13 cellular contexts compared by ENCODE assay signal in genomic region chr4:143202824-143203223, GRCh38. TPM values are rescaled to one million over a fixed set of nuclear protein-coding genes. Genes with fewer than 3 reads are reported as not detected.
DNase-seq lines count a peak whose midpoint lies in the region; ATAC-seq, FAIRE-seq and TF ChIP-seq lines count a peak whose summit lies in the region.
"Had no signal": no experiment of that assay in that cellular context is flagged by ENCODE, and none has a peak within 500 bp of the region (broad histone marks: within the 10 kb centered on the region; RNA-seq: fewer than 3 reads in every experiment).

No MANE protein-coding gene starts in this region.

- no peak overlapping the region for H3K27ac ChIP-seq in OCI-LY7 (ENCODE audit: low read depth, low read length, poor library complexity, severe bottlenecking)
- no peak overlapping the region for H3K27ac ChIP-seq in endothelial cell of umbilical vein (ENCODE audit: insufficient read depth, low read depth, low read length)
- H3K27ac ChIP-seq: right atrium auricular region, WERI-Rb-1 had no signal

- no peak overlapping the region for H3K4me3 ChIP-seq in OCI-LY7 (ENCODE audit: low read depth, low read length, poor library complexity, severe bottlenecking)
- no peak overlapping the region for H3K4me3 ChIP-seq in endothelial cell of umbilical vein (replicated peaks in 1 of 3; ENCODE audit: insufficient read depth in 1 of 3, low read depth in 1 of 3, low read length in 3 of 3)
- H3K4me3 ChIP-seq: right atrium auricular region had no signal

- H3K36me3 ChIP-seq in OCI-LY7 (ENCODE audit: insufficient read depth, low read length) (peaks cover 100% of the 10 kb centered on the region), endothelial cell of umbilical vein (ENCODE audit: control insufficient read depth in 2 of 2, extremely low read depth in 1 of 2, insufficient read depth in 2 of 2, low read length in 2 of 2) (peaks cover 8 to 22% of the 10 kb centered on the region in 2 experiments)

- no peak overlapping the region for H3K9ac ChIP-seq in endothelial cell of umbilical vein (replicated peaks; ENCODE audit: extremely low read depth, insufficient read depth, low read length)

- no peaks in the 10 kb centered on the region for H3K27me3 ChIP-seq in endothelial cell of umbilical vein (ENCODE audit: control insufficient read depth in 2 of 2, insufficient read depth in 2 of 2, low read length in 2 of 2)
- H3K27me3 ChIP-seq: right atrium auricular region had no signal

- POLR2A ChIA-PET in OCI-LY7 (lab: Charles Lee), result interaction anchor here (0.9 to 1.4 kb wide), 2 partner anchors 10 to 11 kb away, joined by 3 to 7 read pairs; no protein-coding TSS in a partner anchor
- POLR2A ChIA-PET in endothelial cell of umbilical vein (lab: Charles Lee), result no interaction called here

- no peaks in the 10 kb centered on the region for H3K9me1 ChIP-seq in endothelial cell of umbilical vein (replicated peaks; ENCODE audit: control insufficient read depth, extremely low read depth, insufficient read depth, low read length)

- no peak overlapping the region for H3K4me2 ChIP-seq in OCI-LY7 (ENCODE audit: low read length)
- no peak overlapping the region for H3K4me2 ChIP-seq in endothelial cell of umbilical vein (ENCODE audit: insufficient read depth, low read length)

- BruUV-seq in OCI-LY7 (replicated peaks; lab: Mats Ljungman, UMichigan) (no TSS peak), endothelial cell of umbilical vein (replicated peaks; lab: Mats Ljungman, UMichigan) (no TSS peak)

- in situ Hi-C loops in GM13977 (cut with MboI; ENCODE audit: low pct_unique_long_range_greater_than_20kb, low sequenced_read_pairs, unreplicated experiment), result loop anchor here (25.0 kb wide), 1 partner anchor 284 kb away; no protein-coding TSS in a partner anchor

- H3K79me2 ChIP-seq in OCI-LY7 (ENCODE audit: insufficient read depth, low read depth, low read length) (peaks cover 1% of the 10 kb centered on the region; the same call in 1 of the 2 replicates), endothelial cell of umbilical vein (ENCODE audit: control insufficient read depth, insufficient read depth, low read length) (peaks cover 2% of the 10 kb centered on the region)

- H3K4me1 ChIP-seq in OCI-LY7 (ENCODE audit: insufficient read depth, low read length, poor library complexity, severe bottlenecking) (no peaks in the 10 kb centered on the region), endothelial cell of umbilical vein (ENCODE audit: control insufficient read depth, extremely low read depth, insufficient read depth, low read length) (no peaks in the 10 kb centered on the region)

- H4K20me1 ChIP-seq in OCI-LY7 (ENCODE audit: insufficient read depth, low read length), result no peaks in the 10 kb centered on the region
- H4K20me1 ChIP-seq in endothelial cell of umbilical vein (replicated peaks; ENCODE audit: control insufficient read depth, extremely low read depth, insufficient read depth, low read length), result no peaks in the 10 kb centered on the region

- H2AFZ ChIP-seq in OCI-LY7 (ENCODE audit: low read length), result no peak overlapping the region
- H2AFZ ChIP-seq in endothelial cell of umbilical vein (ENCODE audit: low read depth, low read length), result no peak overlapping the region

- TF ChIP-seq POLR2A in endothelial cell of umbilical vein (IDR thresholded peaks at IDR 0.05; ENCODE audit: low read depth, low read length), result no peak

- FAIRE-seq in endothelial cell of umbilical vein (lab: Jason Lieb, UNC), result no peak

- H3K4me1 Mint-ChIP-seq in progenitor cell of endocrine pancreas (ENCODE audit: low read depth), result peaks cover 17% of the 10 kb centered on the region

- TF ChIP-seq CTCF in GM13977 (IDR thresholded peaks at IDR 0.05; ENCODE audit: extremely low read depth, insufficient read depth, missing control alignments) (peak; percentile 23), OCI-LY7 (conservative IDR thresholded peaks at IDR 0.05; ENCODE audit: low read length) (peak; percentile 80), endothelial cell of umbilical vein (IDR thresholded peaks at IDR 0.05; ENCODE audit: extremely low read depth in 1 of 2, insufficient read depth in 1 of 2, low read depth in 1 of 2, low read length in 2 of 2) (no peak), progenitor cell of endocrine pancreas (IDR thresholded peaks at IDR 0.05; ENCODE audit: unreplicated experiment) (peak; percentile 24)

- H3K9me3 ChIP-seq in OCI-LY7 (ENCODE audit: low read length) (no peaks in the 10 kb centered on the region), endothelial cell of umbilical vein (replicated peaks; ENCODE audit: control insufficient read depth, insufficient read depth, low read length) (no peaks in the 10 kb centered on the region)
- H3K9me3 ChIP-seq: right atrium auricular region had no signal

- DNase-seq in GM13977 (ENCODE audit: low spot score) (no peak), OCI-LY7 (ENCODE audit: low spot score) (no peak), endothelial cell of umbilical vein (ENCODE audit: low read depth, low spot score) (peak; percentile 46), progenitor cell of endocrine pancreas (ENCODE audit: low spot score, unreplicated experiment) (no peak), NCI-H146 (lab: John Stamatoyannopoulos, UW) (no peak), SIG-M5 (lab: John Stamatoyannopoulos, UW) (no peak)
- no peak for DNase-seq in activated CD4-positive, alpha-beta T cell treated with anti-CD3 and anti-CD28 coated beads, Interleukin-2, amount 50 U/mL, for 48 hours
- DNase-seq: kidney glomerular epithelial cell, NCI-H774, WERI-Rb-1 had no signal

- H3K9me3 Mint-ChIP-seq in progenitor cell of endocrine pancreas (ENCODE audit: low read depth), result no peaks in the 10 kb centered on the region
- H3K9me3 Mint-ChIP-seq: activated T-helper 17 cell treated with anti-CD3 and anti-CD28 coated beads, Interleukin-2, amount 50 U/mL, for 72 hours had no signal

- no peak overlapping the region for H3K27ac Mint-ChIP-seq in progenitor cell of endocrine pancreas

- no peak overlapping the region for H3K4me3 Mint-ChIP-seq in progenitor cell of endocrine pancreas (ENCODE audit: low read depth)
- H3K4me3 Mint-ChIP-seq: activated T-helper 17 cell treated with anti-CD3 and anti-CD28 coated beads, Interleukin-2, amount 50 U/mL, for 72 hours had no signal

- no peak for ATAC-seq in HG02763 (IDR thresholded peaks at IDR 0.05; ENCODE audit: unreplicated experiment)
- ATAC-seq: activated T-helper 17 cell treated with anti-CD3 and anti-CD28 coated beads, Interleukin-2, amount 50 U/mL, for 72 hours had no signal

- intact Hi-C loops in OCI-LY7 (cut with micrococcal nuclease; ENCODE audit: unreplicated experiment), result loop anchor here (1.0 kb wide), 1 partner anchor 279 kb away; no protein-coding TSS in a partner anchor
- intact Hi-C loops in endothelial cell of umbilical vein (cut with micrococcal nuclease), result loop anchor here (1.0 to 5.0 kb wide), 3 partner anchors 134 to 329 kb away; partner anchors contain the start of gene GAB1

- no peaks in the 10 kb centered on the region for H3K27me3 Mint-ChIP-seq in progenitor cell of endocrine pancreas
- H3K27me3 Mint-ChIP-seq: activated T-helper 17 cell treated with anti-CD3 and anti-CD28 coated beads, Interleukin-2, amount 50 U/mL, for 72 hours had no signal

- H3K9me2 ChIP-seq in OCI-LY7 (ENCODE audit: insufficient read depth, low read length), result no peaks in the 10 kb centered on the region

- CTCF ChIA-PET in OCI-LY7 (lab: Charles Lee; ENCODE audit: unreplicated experiment) (interaction anchor here (0.9 kb wide), 1 partner anchor 10 kb away, joined by 5 read pairs; no protein-coding TSS in a partner anchor), endothelial cell of umbilical vein (lab: Charles Lee) (interaction anchor here (0.9 to 2.3 kb wide), 13 partner anchors 10 to 328 kb away, joined by 3 to 24 read pairs (median 4); partner anchors contain the start of genes GAB1 and SMARCA5)

- H3K36me3 Mint-ChIP-seq in progenitor cell of endocrine pancreas (ENCODE audit: insufficient read depth), result peaks cover 47% of the 10 kb centered on the region

- dilution Hi-C loops in endothelial cell of umbilical vein (cut with MboI; ENCODE audit: extremely low pct_ligation_motif_present, low sequenced_read_pairs), result no loop called here

TF ChIP-seq in endothelial cell of umbilical vein, 7 proteins besides CTCF, POLR2A, EP300 and RAD21:
- TF ChIP-seq, protein P1, sequence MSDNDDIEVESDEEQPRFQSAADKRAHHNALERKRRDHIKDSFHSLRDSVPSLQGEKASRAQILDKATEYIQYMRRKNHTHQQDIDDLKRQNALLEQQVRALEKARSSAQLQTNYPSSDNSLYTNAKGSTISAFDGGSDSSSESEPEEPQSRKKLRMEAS (IDR thresholded peaks at IDR 0.05; ENCODE audit: insufficient read depth, insufficient read length), result no peak
- TF ChIP-seq JUN (IDR thresholded peaks at IDR 0.05; ENCODE audit: borderline replicate concordance, insufficient read depth, insufficient read length, low read depth) (no peak), MYC (IDR thresholded peaks at IDR 0.05; ENCODE audit: low read depth, low read length) (no peak), FOS (IDR thresholded peaks at IDR 0.05; ENCODE audit: borderline replicate concordance, insufficient read depth, low read length) (no peak)
TF ChIP-seq in endothelial cell of umbilical vein: peak in this region for 0.

RNA-seq across cellular contexts. Expression of gene USP38, which starts 18.1 kb away (rescaled TPM):
- total RNA-seq in OCI-LY7 (2014; rRNA removed; shearing (Covaris generic)), result 21.8 and 23.6 TPM in 2 replicates
- 25.7 and 26.8 TPM in 2 replicates for total RNA-seq in OCI-LY7 (2022)
- 17.0 and 18.1 TPM in 2 replicates for total RNA-seq in endothelial cell of umbilical vein
- polyA plus RNA-seq in endothelial cell of umbilical vein, result 6.7 and 7.5 TPM in 2 replicates
- 7.3 and 7.7 TPM in 2 replicates for polyA plus RNA-seq in endothelial cell of umbilical vein (2011; cell fraction: cytosol; rRNA removed)
- polyA plus RNA-seq in endothelial cell of umbilical vein (2011; cell fraction: nucleus; rRNA removed), result 8.1 and 8.3 TPM in 2 replicates
- polyA plus RNA-seq in endothelial cell of umbilical vein (2012), result 8.2 and 11.7 TPM in 2 replicates
- 34.8 and 36.2 TPM in 2 replicates for polyA minus RNA-seq in endothelial cell of umbilical vein
- polyA minus RNA-seq in endothelial cell of umbilical vein (2011; cell fraction: cytosol; rRNA and poly(A)+ RNA removed), result 19.0 TPM
- polyA minus RNA-seq in endothelial cell of umbilical vein (2011; cell fraction: nucleus; rRNA and poly(A)+ RNA removed), result 29.5 and 32.7 TPM in 2 replicates
- total RNA-seq in progenitor cell of endocrine pancreas, result 20.8 and 23.3 TPM in 2 replicates

Comparison
In these comparisons a context has a peak if more than half of its experiments do, and no peak if none do; other contexts are left out.
1. CTCF ChIP-seq: peak in GM13977 (single experiment), OCI-LY7 (single experiment) and progenitor cell of endocrine pancreas (single experiment); none in endothelial cell of umbilical vein (0 of 2).